In genomic region chr15:97875025-97875512, GRCh38 we compare ENCODE assay signal across 1 cellular context.
TF ChIP-seq lines count a peak whose summit lies in the region.

No MANE protein-coding gene starts in this region.

TF ChIP-seq in K562, 482 proteins besides CTCF, POLR2A, EP300 and RAD21 (continued from another document):
- TF ChIP-seq ZNF592 (IDR thresholded peaks at IDR 0.05), result 0 out of 2 replicates have a peak, but pooled peaks have one; percentile 15
- peak; percentile 97 for TF ChIP-seq ZNF239 (CRISPR knock-in tag; IDR thresholded peaks at IDR 0.05)
- no peak for TF ChIP-seq MED1 (CRISPR knock-in tag; IDR thresholded peaks at IDR 0.05; ENCODE audit: borderline replicate concordance)
- no peak for TF ChIP-seq PTBP1 (IDR thresholded peaks at IDR 0.05; ENCODE audit: low read depth, low read length)
- no peak for TF ChIP-seq SIN3B (IDR thresholded peaks at IDR 0.05; ENCODE audit: low read depth)
- peak; percentile 37; the same call in 1 of the 2 replicates for TF ChIP-seq NBN (IDR thresholded peaks at IDR 0.05; ENCODE audit: low read depth)
- no peak for TF ChIP-seq RNF219 (CRISPR knock-in tag; IDR thresholded peaks at IDR 0.05)
- TF ChIP-seq ATF3 (IDR thresholded peaks at IDR 0.05), result no peak
- no peak for TF ChIP-seq ATF3 (CRISPR knock-in tag; conservative IDR thresholded peaks at IDR 0.05)
- no peak for TF ChIP-seq HNRNPUL1 (IDR thresholded peaks at IDR 0.05; ENCODE audit: low read length)
- no peak for TF ChIP-seq NR4A1 (CRISPR knock-in tag; IDR thresholded peaks at IDR 0.05)
- 0 out of 2 replicates have a peak, but pooled peaks have one; percentile 11 for TF ChIP-seq NR4A1 (tag; IDR thresholded peaks at IDR 0.05)
- no peak; the same call in 1 of the 2 replicates for TF ChIP-seq EP400 (IDR thresholded peaks at IDR 0.05)
- TF ChIP-seq TAF7 (tag; IDR thresholded peaks at IDR 0.05), result peak; percentile 86; the same call in 1 of the 2 replicates
- TF ChIP-seq TSHZ1 (CRISPR knock-in tag; IDR thresholded peaks at IDR 0.05), result no peak
- TF ChIP-seq HDAC2 (IDR thresholded peaks at IDR 0.05), result peak; percentile 31; the same call in 1 of the 2 replicates
- TF ChIP-seq RBM25 (IDR thresholded peaks at IDR 0.05; ENCODE audit: low read depth, low read length, severe bottlenecking), result peak; percentile 61
- TF ChIP-seq MNT (conservative IDR thresholded peaks at IDR 0.05), result peak in 1 of 2 experiments; percentile 45; a peak in 1 of 4 replicates
- no peak for TF ChIP-seq CLOCK (CRISPR knock-in tag; IDR thresholded peaks at IDR 0.05; ENCODE audit: borderline replicate concordance)
- TF ChIP-seq ZNF644 (tag; IDR thresholded peaks at IDR 0.05; ENCODE audit: low read depth), result 0 out of 2 replicates have a peak, but pooled peaks have one; percentile 25
- peak; percentile 83 for TF ChIP-seq ZFX (CRISPR knock-in tag; IDR thresholded peaks at IDR 0.05)
- TF ChIP-seq MTA3 (IDR thresholded peaks at IDR 0.05; ENCODE audit: borderline replicate concordance), result no peak
- TF ChIP-seq MLLT1 (IDR thresholded peaks at IDR 0.05), result 0 out of 4 replicates have a peak, but pooled peaks of 1 of the 2 experiments have one; percentile 43
- 0 out of 2 replicates have a peak, but pooled peaks have one; percentile 60 for TF ChIP-seq NFRKB (IDR thresholded peaks at IDR 0.05; ENCODE audit: low read depth)
- TF ChIP-seq TEAD2 (tag; IDR thresholded peaks at IDR 0.05), result no peak
